13 cellular contexts compared by ENCODE assay signal in genomic region chr20:62790075-62790474, GRCh38. TPM values are rescaled to one million over a fixed set of nuclear protein-coding genes. Genes with fewer than 3 reads are reported as not detected.
A peak's percentile ranks its signal among the peaks of the same experiment; 100 is the strongest.
DNase-seq lines count a peak whose midpoint lies in the region; ATAC-seq and TF ChIP-seq lines count a peak whose summit lies in the region.
"Had no signal": no experiment of that assay in that cellular context is flagged by ENCODE, and none has a peak within 500 bp of the region (broad histone marks: within the 10 kb centered on the region; RNA-seq: fewer than 3 reads in every experiment).

No MANE protein-coding gene starts in this region.

- peaks cover 0 to 14% (median 0%) of the 10 kb centered on the region in 11 experiments; a peak in 6 of 22 replicates for H3K9me3 ChIP-seq in BLaER1 treated with 17β-estradiol and CSF1 and Interleukin-3, amounts not matched to agents 10 nM and 100 nM (replicated peaks in 1 of 11)
- H3K9me3 ChIP-seq in IMR-90 (ENCODE audit: control insufficient read depth, insufficient read depth, low read length) (no peaks in the 10 kb centered on the region), mesenchymal stem cell (ENCODE audit: control insufficient read depth, low read length) (no peaks in the 10 kb centered on the region)

- H2BK120ac ChIP-seq in IMR-90 (ENCODE audit: low read depth, low read length) (no peak overlapping the region), mesenchymal stem cell (ENCODE audit: low read depth, low read length) (no peak overlapping the region)

- no peak overlapping the region for H2BK12ac ChIP-seq in mesenchymal stem cell (ENCODE audit: low read length in 2 of 2)

- no peak overlapping the region for H3K9ac ChIP-seq in BLaER1 treated with 17β-estradiol and CSF1 and Interleukin-3, amounts not matched to agents 10 nM and 100 nM
- H3K9ac ChIP-seq in IMR-90 (ENCODE audit: low read depth, low read length) (no peak overlapping the region), mesenchymal stem cell (ENCODE audit: low read length) (no peak overlapping the region)

- H2BK5ac ChIP-seq in IMR-90 (ENCODE audit: low read depth, low read length, poor library complexity, severe bottlenecking): no peak overlapping the region
- H2BK5ac ChIP-seq in mesenchymal stem cell (ENCODE audit: low read depth, low read length, poor library complexity, severe bottlenecking): no peak overlapping the region

- no peaks in the 10 kb centered on the region for H3K27me3 ChIP-seq in BLaER1 treated with 17β-estradiol and CSF1 and Interleukin-3, amounts not matched to agents 10 nM and 100 nM
- no peaks in the 10 kb centered on the region; the same call in 1 of the 2 replicates for H3K27me3 ChIP-seq in IMR-90 (ENCODE audit: control insufficient read depth, insufficient read depth, low read length)
- H3K27me3 ChIP-seq in mesenchymal stem cell (ENCODE audit: control insufficient read depth in 1 of 2, insufficient read depth in 1 of 2, low read length in 2 of 2): peaks cover 17 to 25% of the 10 kb centered on the region in 2 experiments

- CTCF ChIA-PET in IMR-90 (lab: Yijun Ruan, JAX): no interaction called here

- H2BK15ac ChIP-seq in IMR-90 (ENCODE audit: low read depth, low read length): no peak overlapping the region
- H2BK15ac ChIP-seq in mesenchymal stem cell (ENCODE audit: low read depth, poor library complexity, severe bottlenecking): no peak overlapping the region

- peak overlapping the region; percentile 47; the same call in 1 of the 2 replicates for H3K4ac ChIP-seq in IMR-90 (ENCODE audit: low read depth, low read length)
- no peak overlapping the region for H3K4ac ChIP-seq in mesenchymal stem cell (ENCODE audit: low read depth in 1 of 2, low read length in 2 of 2)

- peaks cover 0 to 4% of the 10 kb centered on the region in 2 experiments; a peak in 1 of 4 replicates for H3K79me1 ChIP-seq in IMR-90 (ENCODE audit: low read depth in 1 of 2, low read length in 2 of 2)
- H3K79me1 ChIP-seq in mesenchymal stem cell (replicated peaks; ENCODE audit: low read length, poor library complexity, severe bottlenecking): no peaks in the 10 kb centered on the region

- no peak overlapping the region for H3K27ac ChIP-seq in BLaER1 treated with 17β-estradiol and CSF1 and Interleukin-3, amounts not matched to agents 10 nM and 100 nM
- no peak overlapping the region for H3K27ac ChIP-seq in IMR-90 (ENCODE audit: insufficient read depth, low read length)
- H3K27ac ChIP-seq in mesenchymal stem cell (ENCODE audit: low read length, poor library complexity, severe bottlenecking): no peak overlapping the region

- H2AK5ac ChIP-seq in IMR-90 (ENCODE audit: low read depth, low read length) (peak overlapping the region; percentile 3; the same call in 1 of the 2 replicates), mesenchymal stem cell (ENCODE audit: low read length, severe bottlenecking) (no peak overlapping the region)

- ATAC-seq in IMR-90 (ENCODE audit: low read depth): no peak
- ATAC-seq in HG03354 (IDR thresholded peaks at IDR 0.05; ENCODE audit: poor library complexity, severe bottlenecking, unreplicated experiment): no peak
- ATAC-seq: CD8-positive, alpha-beta T cell had no signal

- no TSS peak for BruUV-seq in IMR-90 (replicated peaks; lab: Mats Ljungman, UMichigan)

- H3K14ac ChIP-seq in IMR-90 (replicated peaks; ENCODE audit: low read depth, low read length) (no peak overlapping the region), mesenchymal stem cell (ENCODE audit: low read length in 2 of 2) (peak overlapping the region in 1 of 2 experiments; percentile 72)

- no peak for TF ChIP-seq CTCF in IMR-90 (conservative IDR thresholded peaks at IDR 0.05; ENCODE audit: low read depth, low read length)

- no peak overlapping the region for H4K8ac ChIP-seq in IMR-90 (ENCODE audit: low read depth in 2 of 2, low read length in 2 of 2)
- H4K8ac ChIP-seq in mesenchymal stem cell (ENCODE audit: low read length): peak overlapping the region; percentile 7

- H3K23ac ChIP-seq in IMR-90 (ENCODE audit: low read depth, low read length) (no peak overlapping the region), mesenchymal stem cell (ENCODE audit: low read length in 2 of 2) (no peak overlapping the region)

- DNase-seq in IMR-90 (no peak), mesenchymal stem cell (no peak), KBM-7 (no peak), NCI-H2171 (lab: John Stamatoyannopoulos, UW) (no peak)
- DNase-seq: ACHN; Calu3; CD8-positive, alpha-beta T cell; DMS79 treated with DMSO at 0.1 percent for 48 hours; GF-D8; GOT3; H9 had no signal

- H3K18ac ChIP-seq in IMR-90 (ENCODE audit: low read depth, low read length) (no peak overlapping the region), mesenchymal stem cell (ENCODE audit: low read depth in 1 of 2, low read length in 2 of 2) (no peak overlapping the region)

- TF ChIP-seq RAD21 in IMR-90 (IDR thresholded peaks at IDR 0.05; ENCODE audit: low read length): no peak

- intact Hi-C loops in IMR-90 (cut with micrococcal nuclease): loop anchor here (2.0 to 5.0 kb wide), 2 partner anchors 37 to 288 kb away; no protein-coding TSS in a partner anchor

- POLR2A ChIA-PET in IMR-90 (lab: Charles Lee; ENCODE audit: unreplicated experiment): no interaction called here

- H3K4me3 ChIP-seq in BLaER1 treated with 17β-estradiol and CSF1 and Interleukin-3, amounts not matched to agents 10 nM and 100 nM: no peak overlapping the region
- H3K4me3 ChIP-seq in IMR-90 (ENCODE audit: insufficient read depth, low read depth, low read length) (no peak overlapping the region), mesenchymal stem cell (ENCODE audit: insufficient read depth in 1 of 2, low read depth in 1 of 2, low read length in 2 of 2) (no peak overlapping the region)

- peaks cover 0 to 13% (median 0%) of the 10 kb centered on the region in 11 experiments; a peak in 3 of 22 replicates for H4K20me1 ChIP-seq in BLaER1 treated with 17β-estradiol and CSF1 and Interleukin-3, amounts not matched to agents 10 nM and 100 nM
- H4K20me1 ChIP-seq in IMR-90 (ENCODE audit: insufficient read depth, low read length): 0 out of 2 replicates have a peak, but pooled peaks cover 6% of the 10 kb centered on the region

- TF ChIP-seq POLR2A in IMR-90 (IDR thresholded peaks at IDR 0.05; ENCODE audit: low read depth, low read length): no peak

- H3K9me1 ChIP-seq in IMR-90 (ENCODE audit: insufficient read depth, low read length): peaks cover 17% of the 10 kb centered on the region

- peak overlapping the region; percentile 11 for H2AFZ ChIP-seq in IMR-90 (replicated peaks; ENCODE audit: low read length, poor library complexity)
- H2AFZ ChIP-seq in mesenchymal stem cell (ENCODE audit: low read depth, low read length): no peak overlapping the region

- no peak overlapping the region for H4K91ac ChIP-seq in IMR-90 (ENCODE audit: insufficient read depth, low read depth, low read length)
- H4K91ac ChIP-seq in mesenchymal stem cell (ENCODE audit: low read length): peak overlapping the region; percentile 71

- peak overlapping the region in 10 of 11 experiments; percentile 79 to 93 (median 90); a peak in 17 of 22 replicates for H3K4me2 ChIP-seq in BLaER1 treated with 17β-estradiol and CSF1 and Interleukin-3, amounts not matched to agents 10 nM and 100 nM
- H3K4me2 ChIP-seq in IMR-90 (ENCODE audit: low read depth, low read length) (no peak overlapping the region), mesenchymal stem cell (ENCODE audit: low read length, poor library complexity, severe bottlenecking) (no peak overlapping the region)

- no peak overlapping the region for H2BK20ac ChIP-seq in IMR-90 (ENCODE audit: low read depth, low read length)

- H3K56ac ChIP-seq in IMR-90 (ENCODE audit: extremely low read depth, insufficient read depth, low read length): no peak overlapping the region

- H3K36me3 ChIP-seq in BLaER1 treated with 17β-estradiol and CSF1 and Interleukin-3, amounts not matched to agents 10 nM and 100 nM: no peaks in the 10 kb centered on the region
- H3K36me3 ChIP-seq in IMR-90 (ENCODE audit: control insufficient read depth, insufficient read depth, low read length) (no peaks in the 10 kb centered on the region), mesenchymal stem cell (ENCODE audit: control insufficient read depth in 1 of 2, insufficient read depth in 2 of 2, low read depth in 1 of 2, low read length in 2 of 2) (no peaks in the 10 kb centered on the region)

- H2AK9ac ChIP-seq in IMR-90 (replicated peaks; ENCODE audit: low read depth, low read length, poor library complexity): no peak overlapping the region

- H3K4me1 ChIP-seq in BLaER1 treated with 17β-estradiol and CSF1 and Interleukin-3, amounts not matched to agents 10 nM and 100 nM: peaks cover 86 to 95% (median 91%) of the 10 kb centered on the region in 10 experiments
- H3K4me1 ChIP-seq in IMR-90 (ENCODE audit: control insufficient read depth, insufficient read depth, low read length) (peaks cover 19% of the 10 kb centered on the region), mesenchymal stem cell (ENCODE audit: control insufficient read depth, insufficient read depth, low read depth, low read length) (peaks cover 31% of the 10 kb centered on the region)

- no peak overlapping the region for H4K5ac ChIP-seq in IMR-90 (ENCODE audit: low read depth, low read length)

- in situ Hi-C loops in IMR-90 (cut with MboI; ENCODE audit: low sequenced_read_pairs) (loop anchor here (5.0 kb wide), 1 partner anchor 123 kb away; no protein-coding TSS in a partner anchor), KBM-7 (cut with MboI; ENCODE audit: low pct_unique_long_range_greater_than_20kb, low sequenced_read_pairs) (no loop called here)

- dilution Hi-C loops in IMR-90 (cut with HindIII; ENCODE audit: low sequenced_read_pairs, unreplicated experiment): no loop called here

- WGBS in IMR-90 (ENCODE audit: extremely low coverage in 2 of 2, insufficient read length in 1 of 2), 2 experiments: 90% methylated on average over 8 of the region's 12 CpGs; no CpG with 5 or more reads in 1 of the 2 experiments
- 93% methylated on average over 10 of the region's 12 CpGs for WGBS in mesenchymal stem cell

RNA-seq across cellular contexts. Expression of gene MRGBP, which starts 6.2 kb away (rescaled TPM):
- total RNA-seq in IMR-90 (2012; rRNA removed): 18.3 and 21.9 TPM in 2 replicates
- 15.5 and 17.7 TPM in 2 replicates for polyA plus RNA-seq in IMR-90 (2012; rRNA removed)
- 14.9 and 16.0 TPM in 2 replicates for polyA plus RNA-seq in IMR-90 (2012; cell fraction: cytosol; rRNA removed)
- 21.4 and 23.1 TPM in 2 replicates for polyA plus RNA-seq in IMR-90 (2012; cell fraction: nucleus; rRNA removed; ENCODE audit: low replicate concordance)
- polyA plus RNA-seq in mesenchymal stem cell (2013, experiment 1 of 2): 14.2 TPM
- polyA plus RNA-seq in mesenchymal stem cell (2013, experiment 2 of 2): 14.5 TPM

RNA-seq across cellular contexts. Expression of gene OGFR, which starts 14.6 kb away (rescaled TPM):
- 22.4 and 26.9 TPM in 2 replicates for total RNA-seq in IMR-90 (2012; rRNA removed)
- 30.1 and 38.2 TPM in 2 replicates for polyA plus RNA-seq in IMR-90 (2012; rRNA removed)
- 45.5 and 52.1 TPM in 2 replicates for polyA plus RNA-seq in IMR-90 (2012; cell fraction: cytosol; rRNA removed)
- polyA plus RNA-seq in IMR-90 (2012; cell fraction: nucleus; rRNA removed; ENCODE audit: low replicate concordance): 73.9 and 106 TPM in 2 replicates
- polyA plus RNA-seq in mesenchymal stem cell (2013, experiment 1 of 2): 28.3 TPM
- 27.4 TPM for polyA plus RNA-seq in mesenchymal stem cell (2013, experiment 2 of 2)

RNA-seq across cellular contexts. Expression of gene COL9A3, which starts 26.8 kb away (rescaled TPM):
- total RNA-seq in IMR-90 (2012; rRNA removed): 0.28 and 0.36 TPM in 2 replicates
- polyA plus RNA-seq in IMR-90 (2012; rRNA removed): 1.4 TPM in 2 replicates
- polyA plus RNA-seq in IMR-90 (2012; cell fraction: cytosol; rRNA removed): 2.3 and 2.9 TPM in 2 replicates
- 11.3 and 14.6 TPM in 2 replicates for polyA plus RNA-seq in IMR-90 (2012; cell fraction: nucleus; rRNA removed; ENCODE audit: low replicate concordance)
- 0.79 TPM for polyA plus RNA-seq in mesenchymal stem cell (2013, experiment 1 of 2)
- 0.44 TPM for polyA plus RNA-seq in mesenchymal stem cell (2013, experiment 2 of 2)
- total RNA-seq: CD8-positive, alpha-beta T cell had no signal

Comparison
In these comparisons a context has a peak if more than half of its experiments do, and no peak if none do; other contexts are left out.
1. H3K4me2 ChIP-seq: peak in BLaER1 treated with 17β-estradiol and CSF1 and Interleukin-3, amounts not matched to agents 10 nM and 100 nM (10 of 11); none in IMR-90 (single experiment) and mesenchymal stem cell (single experiment).